ENCODE assay signal across 12 cellular contexts in the genomic region with DNA sequence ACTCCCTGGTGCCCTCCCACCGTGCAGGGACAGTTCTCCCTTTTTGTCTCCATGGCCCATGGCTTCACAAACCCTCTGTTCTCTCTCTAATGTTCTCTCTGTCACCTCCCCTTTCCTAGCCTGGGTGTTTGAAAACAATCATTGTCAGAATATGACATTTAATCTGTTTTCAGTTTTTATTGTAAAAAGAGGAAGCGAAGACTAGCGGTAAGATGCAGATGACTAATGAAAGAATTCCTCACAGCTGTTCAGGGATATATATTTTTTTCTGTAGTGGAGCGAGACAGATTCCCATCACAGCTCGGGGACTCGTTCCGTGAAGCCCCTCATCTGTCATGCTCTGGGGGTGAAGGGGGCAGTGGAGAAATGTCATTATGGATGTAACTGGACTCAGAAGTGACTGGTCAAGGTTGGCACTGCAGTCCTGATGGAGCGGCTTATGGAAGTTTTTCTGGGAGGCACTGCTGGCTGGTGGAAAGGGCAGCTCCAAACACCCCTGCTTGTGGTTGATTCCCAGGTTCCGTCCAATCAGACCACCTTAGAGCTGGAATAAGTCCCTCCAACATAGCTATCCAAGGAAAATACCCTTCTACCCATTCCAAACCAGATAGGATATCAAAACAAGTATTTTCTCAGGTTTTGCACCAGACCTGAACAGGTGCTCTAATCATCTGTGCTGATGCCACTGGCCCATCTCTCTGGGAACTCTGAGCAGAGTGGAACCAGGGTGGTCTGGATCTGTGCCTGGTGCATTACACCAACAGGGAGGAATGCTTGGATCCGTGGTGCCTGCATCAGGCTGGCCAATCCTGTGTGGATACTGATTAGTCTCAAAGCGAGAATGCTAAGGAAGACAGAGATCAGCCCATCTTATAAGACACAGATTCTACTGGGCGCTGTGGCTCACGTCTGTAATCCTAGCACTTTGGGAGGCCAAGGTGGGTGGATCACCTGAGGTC.
A peak's percentile ranks its signal among the peaks of the same experiment; 100 is the strongest.
DNase-seq lines count a peak whose midpoint lies in the region; ATAC-seq lines count a peak whose summit lies in the region.
"Had no signal": no experiment of that assay in that cellular context is flagged by ENCODE, and none has a peak within 500 bp of the region (broad histone marks: within the 10 kb centered on the region; RNA-seq: fewer than 3 reads in every experiment).

No MANE protein-coding gene starts in this region.

- H2BK120ac ChIP-seq in neuronal stem cell (ENCODE audit: low read depth, low read length) = no peak overlapping the region

- no peak overlapping the region for H3K4me3 ChIP-seq in GM23248
- no peak overlapping the region for H3K4me3 ChIP-seq in neuronal stem cell (ENCODE audit: low read length in 2 of 2)

- H4K20me1 ChIP-seq in GM23248 (ENCODE audit: insufficient read depth) = no peaks in the 10 kb centered on the region

- ATAC-seq in GM18868 (IDR thresholded peaks at IDR 0.05; ENCODE audit: unreplicated experiment) (peak; percentile 91), HG03469 (IDR thresholded peaks at IDR 0.05; ENCODE audit: unreplicated experiment) (peak; percentile 69)
- ATAC-seq in activated CD4-positive, CD25-positive, alpha-beta regulatory T cell treated with anti-CD3 and anti-CD28 coated beads, Interleukin-2, amount 50 U/mL, for 24 hours = no peak

- no peaks in the 10 kb centered on the region for H3K27me3 ChIP-seq in GM23248 (replicated peaks; ENCODE audit: insufficient read depth)
- H3K27me3 ChIP-seq in neuronal stem cell (ENCODE audit: control insufficient read depth in 3 of 3, insufficient read depth in 3 of 3, low read depth in 1 of 3, low read length in 3 of 3) = no peaks in the 10 kb centered on the region

- H3K9me2 ChIP-seq in GM23248 (ENCODE audit: insufficient read depth) = no peaks in the 10 kb centered on the region
- H3K9me2 ChIP-seq: SK-N-SH had no signal

- 81 to 84% methylated on average over 13 of the region's 13 CpGs for WGBS in GM23248 (ENCODE audit: low coverage in 1 of 2, low lambda C conversion rate in 2 of 2, missing lambda C conversion rate in 2 of 2), 2 experiments
- no CpG with 5 or more reads among the region's 13 CpGs for WGBS in neuronal stem cell (ENCODE audit: extremely low coverage in 2 of 2, insufficient read length in 2 of 2, insufficient replicate concordance in 1 of 2), 2 donors

- H3K9ac ChIP-seq in GM23248 = no peak overlapping the region
- peak overlapping the region; percentile 47 for H3K9ac ChIP-seq in neuronal stem cell (ENCODE audit: low read depth, low read length, poor library complexity)
- H3K9ac ChIP-seq: SK-N-SH had no signal

- H2AFZ ChIP-seq in GM23248 = no peak overlapping the region
- H2AFZ ChIP-seq in neuronal stem cell (ENCODE audit: low read length) = no peak overlapping the region

- H3K23ac ChIP-seq in neuronal stem cell (ENCODE audit: low read depth, low read length, poor library complexity) = no peak overlapping the region

- no peak overlapping the region for H2BK5ac ChIP-seq in neuronal stem cell (ENCODE audit: low read length)

- no peak overlapping the region for H3K4me2 ChIP-seq in GM23248 (ENCODE audit: unreplicated experiment)
- no peak overlapping the region for H3K4me2 ChIP-seq in neuronal stem cell (ENCODE audit: insufficient read depth, low read length, poor library complexity, severe bottlenecking)
- H3K4me2 ChIP-seq: SK-N-SH had no signal

- H2BK12ac ChIP-seq in neuronal stem cell (ENCODE audit: low read length) = no peak overlapping the region

- H3K27ac ChIP-seq in GM23248 = no peak overlapping the region
- no peak overlapping the region for H3K27ac ChIP-seq in neuronal stem cell (replicated peaks; ENCODE audit: low read length)

- in situ Hi-C loops in GM23248 (cut with MboI) = no loop called here

- no peak overlapping the region for H2AK5ac ChIP-seq in neuronal stem cell (ENCODE audit: low read depth, low read length)

- H3F3A ChIP-seq in GM23248 (ENCODE audit: insufficient read depth) = no peaks in the 10 kb centered on the region

- no peak overlapping the region for H3K4ac ChIP-seq in neuronal stem cell (ENCODE audit: low read length)

- no peak overlapping the region for H3K14ac ChIP-seq in neuronal stem cell (ENCODE audit: low read length)

- H4K8ac ChIP-seq in neuronal stem cell (ENCODE audit: low read depth, low read length) = no peak overlapping the region

- no peaks in the 10 kb centered on the region for H3K4me1 ChIP-seq in GM23248 (ENCODE audit: insufficient read depth)
- peaks cover 2 to 4% of the 10 kb centered on the region in 2 donors for H3K4me1 ChIP-seq in neuronal stem cell (ENCODE audit: control insufficient read depth in 2 of 2, insufficient read depth in 1 of 2, low read depth in 1 of 2, low read length in 2 of 2)

- no peaks in the 10 kb centered on the region for H3K79me2 ChIP-seq in GM23248 (ENCODE audit: insufficient read depth)

- DNase-seq in GM23248 (peak; percentile 16), neuronal stem cell (ENCODE audit: low spot score) (no peak), NCI-H2107 (lab: John Stamatoyannopoulos, UW) (no peak), NCI-H2081 (lab: John Stamatoyannopoulos, UW) (no peak), NCI-H1930 (lab: John Stamatoyannopoulos, UW) (no peak)
- DNase-seq: effector memory CD4-positive, alpha-beta T cell; NCI-H524; SK-N-SH; stimulated activated naive CD4-positive, alpha-beta T cell treated with Interleukin-2 at 50 U/mL for 16 hours had no signal

- no peaks in the 10 kb centered on the region for H3K79me1 ChIP-seq in neuronal stem cell (ENCODE audit: low read depth, low read length)

- no peak overlapping the region for H4K91ac ChIP-seq in neuronal stem cell (ENCODE audit: low read depth, low read length, poor library complexity)

- H2BK15ac ChIP-seq in neuronal stem cell (ENCODE audit: low read length) = no peak overlapping the region

- peak overlapping the region; percentile 49 for H3K18ac ChIP-seq in neuronal stem cell (ENCODE audit: low read length)

- H3K36me3 ChIP-seq in GM23248 (ENCODE audit: low read depth) = no peaks in the 10 kb centered on the region
- H3K36me3 ChIP-seq in neuronal stem cell (replicated peaks in 1 of 2; ENCODE audit: control insufficient read depth in 2 of 2, insufficient read depth in 2 of 2, low read length in 2 of 2) = no peaks in the 10 kb centered on the region

- no peaks in the 10 kb centered on the region for H3K9me3 ChIP-seq in GM23248 (ENCODE audit: low read depth)
- H3K9me3 ChIP-seq in neuronal stem cell (replicated peaks in 1 of 2; ENCODE audit: control insufficient read depth in 2 of 2, insufficient read depth in 1 of 2, low read depth in 1 of 2, low read length in 2 of 2) = peaks cover 0 to 2% of the 10 kb centered on the region in 2 donors

Comparison
In these comparisons a context has a peak if more than half of its experiments do, and no peak if none do; other contexts are left out.
1. ATAC-seq: peak in GM18868 (single experiment) and HG03469 (single experiment); none in activated CD4-positive, CD25-positive, alpha-beta regulatory T cell treated with anti-CD3 and anti-CD28 coated beads, Interleukin-2, amount 50 U/mL, for 24 hours (0 of 2).